8 cellular contexts compared by ENCODE assay signal in genomic region chr1:24705260-24706073, GRCh38. TPM values are rescaled to one million over a fixed set of nuclear protein-coding genes. Genes with fewer than 3 reads are reported as not detected.
A peak's percentile ranks its signal among the peaks of the same experiment; 100 is the strongest.
DNase-seq lines count a peak whose midpoint lies in the region; ATAC-seq, FAIRE-seq and TF ChIP-seq lines count a peak whose summit lies in the region.

No MANE protein-coding gene starts in this region.

- WGBS in HUES64: 42% methylated on average over 18 of the region's 18 CpGs
- no CpG with 5 or more reads among the region's 18 CpGs for WGBS in iPS DF 6.9 (ENCODE audit: insufficient coverage, insufficient read length)

- intact Hi-C loops in PC-9 (cut with micrococcal nuclease; ENCODE audit: unreplicated experiment): loop anchor here (1.0 to 2.0 kb wide), 2 partner anchors 19 to 40 kb away; partner anchors contain the start of gene CLIC4

- CTCF ChIA-PET in PC-9 (lab: Charles Lee): interaction anchor here (1.1 to 1.2 kb wide), 2 partner anchors 22 to 40 kb away, joined by 5 to 7 read pairs; partner anchors contain the start of gene CLIC4

- H3K27me3 ChIP-seq in HUES64 (ENCODE audit: insufficient read depth, low read length): no peaks in the 10 kb centered on the region
- H3K27me3 ChIP-seq in PC-9 (ENCODE audit: insufficient read depth, low read depth): no peaks in the 10 kb centered on the region
- H3K27me3 ChIP-seq in iPS DF 6.9 (ENCODE audit: control insufficient read depth, insufficient read depth, low read length): no peaks in the 10 kb centered on the region

- no peaks in the 10 kb centered on the region for H3K9me3 ChIP-seq in HUES64 (ENCODE audit: insufficient read depth, low read depth, low read length)
- H3K9me3 ChIP-seq in PC-9 (ENCODE audit: insufficient read depth, low read depth): no peaks in the 10 kb centered on the region
- H3K9me3 ChIP-seq in iPS DF 6.9 (ENCODE audit: control insufficient read depth, insufficient read depth, low read length): no peaks in the 10 kb centered on the region

- no peak for TF ChIP-seq POLR2A in GM12891 (IDR thresholded peaks at IDR 0.05; ENCODE audit: low read depth, low read length)

- FAIRE-seq in GM12891 (lab: Jason Lieb, UNC): peak; percentile 28

- H3K79me2 ChIP-seq in PC-9 (ENCODE audit: low read depth): no peaks in the 10 kb centered on the region

- TSS peak; percentile 45 for BruUV-seq in PC-9 (replicated peaks; lab: Mats Ljungman, UMichigan)

- H3F3A ChIP-seq in PC-9 (ENCODE audit: insufficient read depth, low read depth): peaks cover 18% of the 10 kb centered on the region; the same call in 1 of the 2 replicates

- DNase-seq in GM12891 (ENCODE audit: insufficient read length, low spot score) (peak; percentile 74), PC-9 (peak; percentile 85 to 93), brain pericyte (ENCODE audit: low read depth, low spot score) (peak; percentile 81), iPS DF 6.9 (ENCODE audit: low read depth, low spot score) (peak; percentile 73), renal cortical epithelial cell (ENCODE audit: low read depth) (peak; percentile 75)

- H3K4me2 ChIP-seq in PC-9: peak overlapping the region; percentile 70

- H2AFZ ChIP-seq in PC-9: peak overlapping the region; percentile 22; the same call in 1 of the 2 replicates

- TF ChIP-seq CTCF in PC-9 (conservative IDR thresholded peaks at IDR 0.05): no peak

- H3K27ac ChIP-seq in HUES64 (ENCODE audit: low read depth, low read length): peak overlapping the region; percentile 75; the same call in 1 of the 2 replicates
- H3K27ac ChIP-seq in PC-9: peak overlapping the region; percentile 36
- no peak overlapping the region for H3K27ac ChIP-seq in iPS DF 6.9 (ENCODE audit: low read length)

- H3K36me3 ChIP-seq in HUES64 (ENCODE audit: insufficient read depth, low read length) (no peaks in the 10 kb centered on the region), PC-9 (ENCODE audit: low read depth) (no peaks in the 10 kb centered on the region), iPS DF 6.9 (ENCODE audit: control insufficient read depth, insufficient read depth, low read length) (no peaks in the 10 kb centered on the region)

- no peaks in the 10 kb centered on the region for H4K20me1 ChIP-seq in PC-9 (ENCODE audit: insufficient read depth)

- no peak overlapping the region; the same call in 1 of the 2 replicates for H3K4me3 ChIP-seq in HUES64 (ENCODE audit: low read length)
- peak overlapping the region; percentile 34; the same call in 1 of the 2 replicates for H3K4me3 ChIP-seq in PC-9
- H3K4me3 ChIP-seq in iPS DF 6.9 (ENCODE audit: low read length): no peak overlapping the region

- H3K4me1 ChIP-seq in HUES64 (ENCODE audit: insufficient read depth, low read length): peaks cover 9% of the 10 kb centered on the region
- peaks cover 9% of the 10 kb centered on the region for H3K4me1 ChIP-seq in PC-9 (replicated peaks; ENCODE audit: insufficient read depth)
- peaks cover 3% of the 10 kb centered on the region; the same call in 1 of the 2 replicates for H3K4me1 ChIP-seq in iPS DF 6.9 (ENCODE audit: control insufficient read depth, insufficient read depth, low read length)

- POLR2A ChIA-PET in PC-9 (lab: Charles Lee; ENCODE audit: unreplicated experiment): interaction anchor here (0.5 to 1.1 kb wide), 7 partner anchors 8 to 69 kb away, joined by 3 to 18 read pairs (median 4); partner anchors contain the start of gene CLIC4

- H3K9me2 ChIP-seq in PC-9 (ENCODE audit: insufficient read depth): no peaks in the 10 kb centered on the region

- no peak overlapping the region for H3K9ac ChIP-seq in HUES64 (ENCODE audit: low read depth, low read length)

- ATAC-seq in HG02571 (IDR thresholded peaks at IDR 0.05; ENCODE audit: unreplicated experiment) (no peak), HG03460 (IDR thresholded peaks at IDR 0.05; ENCODE audit: unreplicated experiment) (no peak)

TF ChIP-seq in GM12891, 5 proteins besides CTCF, POLR2A, EP300 and RAD21:
- TF ChIP-seq POU2F2 (IDR thresholded peaks at IDR 0.05; ENCODE audit: low read depth, low read length) (no peak), POLR2AphosphoS5 (IDR thresholded peaks at IDR 0.05; ENCODE audit: low read depth, low read length) (no peak), TAF1 (IDR thresholded peaks at IDR 0.05; ENCODE audit: low read depth, low read length) (no peak), SPI1 (IDR thresholded peaks at IDR 0.05; ENCODE audit: low read depth, low read length) (peak; percentile 19; the same call in 1 of the 2 replicates), PAX5 (IDR thresholded peaks at IDR 0.05; ENCODE audit: insufficient read depth, low read length, severe bottlenecking) (no peak)
TF ChIP-seq in GM12891: peak in this region for 1.

RNA-seq across cellular contexts. Expression of gene CLIC4, which starts 39.8 kb away (rescaled TPM):
- 22.2 TPM for polyA plus RNA-seq in GM12891 (2012; ENCODE audit: low read depth, missing spikeins)
- 178 TPM for polyA plus RNA-seq in HUES64 (2013, experiment 1 of 2)
- 192 TPM for polyA plus RNA-seq in HUES64 (2013, experiment 2 of 2)
- 94.6 and 123 TPM in 2 replicates for total RNA-seq in PC-9 (2021)
- 309 and 384 TPM in 2 replicates for total RNA-seq in renal cortical epithelial cell
